Comparison of ENCODE assay signal across 20 cellular contexts in genomic region chr14:50541159-50541567, GRCh38.
"Had no signal": no experiment of that assay in that cellular context is flagged by ENCODE, and none has a peak within 500 bp of the region (broad histone marks: within the 10 kb centered on the region; RNA-seq: fewer than 3 reads in every experiment).

No MANE protein-coding gene starts in this region.

- H3K4me3 ChIP-seq: adrenal gland, gastroesophageal sphincter, sigmoid colon, tibial artery, vagina had no signal

- H3K4me3 Mint-ChIP-seq: activated CD4-positive, alpha-beta T cell treated with anti-CD3 and anti-CD28 coated beads, Interleukin-2, amount 10 ng/mL, durations not matched to agents 24 days and 14 days; activated naive CD4-positive, alpha-beta T cell treated with anti-CD3 and anti-CD28 coated beads, Interleukin-2, amount 10 ng/mL, durations not matched to agents 7 days and 5 days; natural killer cell; T-helper 1 cell treated with Interleukin-12 subunit alpha and Interleukin-12 subunit beta and Interleukin-4 antibody, amounts not matched to agents 30 μg/mL and 1 μg/mL, for 36 hours; WTC11 had no signal

- DNase-seq: activated CD4-positive, alpha-beta T cell treated with anti-CD3 and anti-CD28 coated beads, Interleukin-2, amount 10 ng/mL, durations not matched to agents 24 days and 14 days; activated CD8-positive, alpha-beta memory T cell treated with anti-CD3 and anti-CD28 coated beads for 24 hours; activated naive CD4-positive, alpha-beta T cell treated with anti-CD3 and anti-CD28 coated beads, Interleukin-2, amount 10 ng/mL, durations not matched to agents 7 days and 5 days; activated T-cell treated with anti-CD3 and anti-CD28 coated beads for 4 hours; adrenal gland; cortex of kidney; effector memory CD4-positive, alpha-beta T cell; mammary epithelial cell; natural killer cell; sigmoid colon; stimulated activated CD4-positive, alpha-beta T cell treated with anti-CD3 and anti-CD28 coated beads, Interleukin-1b, Interleukin-23, amount 100 ng/mL, for 48 hours; tibial artery had no signal

- H3K79me2 ChIP-seq: parathyroid adenoma had no signal

- H3K4me1 ChIP-seq: adrenal gland, parathyroid adenoma, vagina had no signal

- ATAC-seq: gastroesophageal sphincter, left lobe of liver, SK-N-SH treated with all-trans-retinoic acid at 6 μM for 48 hours, WTC11 had no signal

- H3K27ac Mint-ChIP-seq: activated CD4-positive, alpha-beta T cell treated with anti-CD3 and anti-CD28 coated beads, Interleukin-2, amount 10 ng/mL, durations not matched to agents 24 days and 14 days; activated naive CD4-positive, alpha-beta T cell treated with anti-CD3 and anti-CD28 coated beads, Interleukin-2, amount 10 ng/mL, durations not matched to agents 7 days and 5 days; natural killer cell; T-helper 1 cell treated with Interleukin-12 subunit alpha and Interleukin-12 subunit beta and Interleukin-4 antibody, amounts not matched to agents 30 μg/mL and 1 μg/mL, for 36 hours; WTC11 had no signal

- H3K9me3 Mint-ChIP-seq: activated CD4-positive, alpha-beta T cell treated with anti-CD3 and anti-CD28 coated beads, Interleukin-2, amount 10 ng/mL, durations not matched to agents 24 days and 14 days; activated naive CD4-positive, alpha-beta T cell treated with anti-CD3 and anti-CD28 coated beads, Interleukin-2, amount 10 ng/mL, durations not matched to agents 7 days and 5 days; natural killer cell; T-helper 1 cell treated with Interleukin-12 subunit alpha and Interleukin-12 subunit beta and Interleukin-4 antibody, amounts not matched to agents 30 μg/mL and 1 μg/mL, for 36 hours had no signal

- H3K36me3 Mint-ChIP-seq: natural killer cell had no signal

- H3K27ac ChIP-seq: adrenal gland, gastroesophageal sphincter, neutrophil, parathyroid adenoma, sigmoid colon, tibial artery, vagina had no signal

- H3K27me3 ChIP-seq: adrenal gland, gastroesophageal sphincter, neutrophil, sigmoid colon, tibial artery, vagina had no signal

- H3K9ac ChIP-seq: parathyroid adenoma had no signal

- H3K36me3 ChIP-seq: adrenal gland, gastroesophageal sphincter, neutrophil, sigmoid colon, tibial artery, vagina had no signal
